26 cellular contexts compared by ENCODE assay signal in genomic region chrX:100880368-100880767, GRCh38. TPM values are rescaled to one million over a fixed set of nuclear protein-coding genes. Genes with fewer than 3 reads are reported as not detected.
DNase-seq lines count a peak whose midpoint lies in the region; ATAC-seq and TF ChIP-seq lines count a peak whose summit lies in the region.
"Had no signal": no experiment of that assay in that cellular context is flagged by ENCODE, and none has a peak within 500 bp of the region (broad histone marks: within the 10 kb centered on the region; RNA-seq: fewer than 3 reads in every experiment).

No MANE protein-coding gene starts in this region.

- H3K36me3 ChIP-seq in colonic mucosa: no peaks in the 10 kb centered on the region
- H3K36me3 ChIP-seq: BLaER1 treated with 17β-estradiol and CSF1 and Interleukin-3, amounts not matched to agents 10 nM and 100 nM; MG63 had no signal

- peaks cover 4% of the 10 kb centered on the region for H3K4me1 ChIP-seq in colonic mucosa

- no peak overlapping the region for H3K27ac Mint-ChIP-seq in activated T-helper 17 cell treated with anti-CD3 and anti-CD28 coated beads, Interleukin-2, amount 50 U/mL, for 72 hours
- H3K27ac Mint-ChIP-seq: CD4-positive, alpha-beta memory T cell; H9; HFFc6 had no signal

- DNase-seq in COR-L47 (lab: John Stamatoyannopoulos, UW) (peak; percentile 1), NCI-H146 (lab: John Stamatoyannopoulos, UW) (peak; percentile 77), NCI-H69 (lab: John Stamatoyannopoulos, UW) (peak; percentile 68), colonic mucosa (peak; percentile 71), NCI-H2196 (lab: John Stamatoyannopoulos, UW; ENCODE audit: unreplicated experiment) (no peak), erythroblast (lab: John Stamatoyannopoulos, UW) (no peak)
- DNase-seq: 8988T; CD4-positive, alpha-beta memory T cell; GM23248; H9; HFFc6; MG63; NCI-H1048; NCI-H1694 treated with DMSO at 0.1 percent for 48 hours; NCI-H2171 treated with DMSO at 0.1 percent for 48 hours; NCI-H446 treated with DMSO at 0.1 percent for 48 hours; NCI-H526 treated with DMSO at 0.1 percent for 48 hours; OCI-M1 had no signal

- H3K27me3 ChIP-seq in colonic mucosa: no peaks in the 10 kb centered on the region
- H3K27me3 ChIP-seq: BLaER1 treated with 17β-estradiol and CSF1 and Interleukin-3, amounts not matched to agents 10 nM and 100 nM; MG63 had no signal

- H3K4me3 ChIP-seq in colonic mucosa: no peak overlapping the region
- H3K4me3 ChIP-seq: BLaER1 treated with 17β-estradiol and CSF1 and Interleukin-3, amounts not matched to agents 10 nM and 100 nM; GM23248; MG63 had no signal

- no peak for TF ChIP-seq CTCF in colonic mucosa (IDR thresholded peaks at IDR 0.05)

- H3K9ac ChIP-seq in colonic mucosa (ENCODE audit: low read depth in 2 of 2, low read length in 2 of 2): no peak overlapping the region
- H3K9ac ChIP-seq: BLaER1 treated with 17β-estradiol and CSF1 and Interleukin-3, amounts not matched to agents 10 nM and 100 nM; GM23248 had no signal

- H3K36me3 Mint-ChIP-seq in activated T-helper 17 cell treated with anti-CD3 and anti-CD28 coated beads, Interleukin-2, amount 50 U/mL, for 72 hours (ENCODE audit: low read depth): no peaks in the 10 kb centered on the region
- H3K36me3 Mint-ChIP-seq: CD4-positive, alpha-beta memory T cell had no signal

- no peaks in the 10 kb centered on the region for H3K9me3 Mint-ChIP-seq in activated T-helper 17 cell treated with anti-CD3 and anti-CD28 coated beads, Interleukin-2, amount 50 U/mL, for 72 hours
- H3K9me3 Mint-ChIP-seq: CD4-positive, alpha-beta memory T cell; HFFc6 had no signal

- no peaks in the 10 kb centered on the region for H3K9me3 ChIP-seq in colonic mucosa
- H3K9me3 ChIP-seq: BLaER1 treated with 17β-estradiol and CSF1 and Interleukin-3, amounts not matched to agents 10 nM and 100 nM; MG63 had no signal

- H3K4me1 Mint-ChIP-seq in activated T-helper 17 cell treated with anti-CD3 and anti-CD28 coated beads, Interleukin-2, amount 50 U/mL, for 72 hours: no peaks in the 10 kb centered on the region

- no peak overlapping the region for H3K4me3 Mint-ChIP-seq in activated T-helper 17 cell treated with anti-CD3 and anti-CD28 coated beads, Interleukin-2, amount 50 U/mL, for 72 hours
- H3K4me3 Mint-ChIP-seq: CD4-positive, alpha-beta memory T cell; H9; HFFc6 had no signal

- no peak for TF ChIP-seq POLR2A in erythroblast (IDR thresholded peaks at IDR 0.05; ENCODE audit: low read length)

- no peak for ATAC-seq in activated T-helper 17 cell treated with anti-CD3 and anti-CD28 coated beads, Interleukin-2, amount 50 U/mL, for 72 hours (replicated peaks)
- no peak for ATAC-seq in GM19395 (IDR thresholded peaks at IDR 0.05; ENCODE audit: unreplicated experiment)
- ATAC-seq: Right ventricle myocardium inferior had no signal

- H3K27me3 Mint-ChIP-seq in activated T-helper 17 cell treated with anti-CD3 and anti-CD28 coated beads, Interleukin-2, amount 50 U/mL, for 72 hours: peaks cover 3% of the 10 kb centered on the region

- intact Hi-C loops in colonic mucosa (cut with DNase I): no loop called here

- peak overlapping the region; percentile 52 for H3K27ac ChIP-seq in colonic mucosa
- H3K27ac ChIP-seq: BLaER1 treated with 17β-estradiol and CSF1 and Interleukin-3, amounts not matched to agents 10 nM and 100 nM; GM23248 had no signal

RNA-seq across cellular contexts. Expression of gene NOX1, which starts 6.2 kb away (rescaled TPM):
- total RNA-seq in colonic mucosa: 100 to 1,000 TPM in 1 of 2 donors, 10 to 100 TPM in 1; 84.6 to 128 TPM
- total RNA-seq in activated T-helper 17 cell treated with anti-CD3 and anti-CD28 coated beads, Interleukin-2, amount 50 U/mL, for 72 hours: not detected
- total RNA-seq: CD4-positive, alpha-beta memory T cell; Daoy; GM23248; H9; HFFc6; LHCN-M2; Right ventricle myocardium inferior; SK-MEL-5; T-helper 1 cell treated with Interleukin-12 subunit alpha and Interleukin-12 subunit beta and Interleukin-4 antibody, amounts not matched to agents 30 ng/mL and 1 ng/mL, for 36 hours had no signal

RNA-seq across cellular contexts. Expression of gene XKRX, which starts 48.3 kb away (rescaled TPM):
- total RNA-seq in colonic mucosa: 1 to 10 TPM; 1.0 to 2.7 TPM
- total RNA-seq in activated T-helper 17 cell treated with anti-CD3 and anti-CD28 coated beads, Interleukin-2, amount 50 U/mL, for 72 hours: under 1 TPM; 0.13 to 0.34 TPM
- total RNA-seq: Daoy, GM23248, HFFc6, Right ventricle myocardium inferior, SK-MEL-5 had no signal

Comparison
In these comparisons a context has a peak if more than half of its experiments do, and no peak if none do; other contexts are left out.
1. DNase-seq: peak in COR-L47 (single experiment), NCI-H146 (single experiment), NCI-H69 (single experiment) and colonic mucosa (single experiment); none in NCI-H2196 (single experiment) and erythroblast (0 of 2).
2. RNA of gene NOX1, which starts 6.2 kb away (total RNA-seq): 84.6 to 128 TPM in colonic mucosa; not detected in activated T-helper 17 cell treated with anti-CD3 and anti-CD28 coated beads, Interleukin-2, amount 50 U/mL, for 72 hours; every median in the first group is over 10 times any median in the second.